ENCODE assay signal across 10 cellular contexts in genomic region chr3:149151843-149152242, GRCh38. TPM values are rescaled to one million over a fixed set of nuclear protein-coding genes. Genes with fewer than 3 reads are reported as not detected.
DNase-seq lines count a peak whose midpoint lies in the region; ATAC-seq and TF ChIP-seq lines count a peak whose summit lies in the region.
"Had no signal": no experiment of that assay in that cellular context is flagged by ENCODE, and none has a peak within 500 bp of the region (broad histone marks: within the 10 kb centered on the region; RNA-seq: fewer than 3 reads in every experiment).

No MANE protein-coding gene starts in this region.

- H3K27ac Mint-ChIP-seq in HFFc6 (peak overlapping the region; percentile 77), memory B cell (peak overlapping the region; percentile 67)
- H3K27ac Mint-ChIP-seq in activated naive CD8-positive, alpha-beta T cell treated with anti-CD3 and anti-CD28 coated beads, Interleukin-2, amount 50 U/mL, for 24 hours, result peak overlapping the region; percentile 46
- H3K27ac Mint-ChIP-seq: activated naive CD4-positive, alpha-beta T cell treated with anti-CD3 and anti-CD28 coated beads, Interleukin-2, amount 50 U/mL, for 24 hours had no signal

- no peak overlapping the region for H3K4me3 Mint-ChIP-seq in HFFc6
- H3K4me3 Mint-ChIP-seq in activated naive CD8-positive, alpha-beta T cell treated with anti-CD3 and anti-CD28 coated beads, Interleukin-2, amount 50 U/mL, for 24 hours, result no peak overlapping the region
- H3K4me3 Mint-ChIP-seq in memory B cell, result no peak overlapping the region
- H3K4me3 Mint-ChIP-seq: activated naive CD4-positive, alpha-beta T cell treated with anti-CD3 and anti-CD28 coated beads, Interleukin-2, amount 50 U/mL, for 24 hours had no signal

- POLR2A ChIA-PET in BJ (lab: Charles Lee), result no interaction called here

- H3K9me3 Mint-ChIP-seq in HFFc6, result no peaks in the 10 kb centered on the region
- H3K9me3 Mint-ChIP-seq in activated naive CD8-positive, alpha-beta T cell treated with anti-CD3 and anti-CD28 coated beads, Interleukin-2, amount 50 U/mL, for 24 hours, result no peaks in the 10 kb centered on the region
- H3K9me3 Mint-ChIP-seq in memory B cell, result no peaks in the 10 kb centered on the region
- H3K9me3 Mint-ChIP-seq: activated naive CD4-positive, alpha-beta T cell treated with anti-CD3 and anti-CD28 coated beads, Interleukin-2, amount 50 U/mL, for 24 hours had no signal

- H3K36me3 ChIP-seq in BJ (ENCODE audit: control insufficient read depth, insufficient read depth, low read length), result no peaks in the 10 kb centered on the region

- H3K36me3 Mint-ChIP-seq in HFFc6 (ENCODE audit: low read depth) (peaks cover 23% of the 10 kb centered on the region), memory B cell (peaks cover 27% of the 10 kb centered on the region)
- peaks cover 17% of the 10 kb centered on the region for H3K36me3 Mint-ChIP-seq in activated naive CD8-positive, alpha-beta T cell treated with anti-CD3 and anti-CD28 coated beads, Interleukin-2, amount 50 U/mL, for 24 hours (ENCODE audit: low read depth)

- DNase-seq in BJ (ENCODE audit: low read depth) (peak; percentile 39), HFFc6 (peak; percentile 58), memory B cell (ENCODE audit: low spot score in 2 of 2) (no peak), NCI-H82 treated with DMSO at 0.1 percent for 48 hours (lab: John Stamatoyannopoulos, UW; ENCODE audit: unreplicated experiment) (no peak), amniotic stem cell (lab: John Stamatoyannopoulos, UW) (no peak)
- DNase-seq in activated naive CD8-positive, alpha-beta T cell treated with anti-CD3 and anti-CD28 coated beads, Interleukin-2, amount 50 U/mL, for 24 hours, result no peak

- H3K27me3 Mint-ChIP-seq in HFFc6 (ENCODE audit: insufficient read depth) (no peaks in the 10 kb centered on the region; the same call in 1 of the 2 replicates), memory B cell (no peaks in the 10 kb centered on the region)
- H3K27me3 Mint-ChIP-seq in activated naive CD8-positive, alpha-beta T cell treated with anti-CD3 and anti-CD28 coated beads, Interleukin-2, amount 50 U/mL, for 24 hours, result no peaks in the 10 kb centered on the region
- H3K27me3 Mint-ChIP-seq: activated naive CD4-positive, alpha-beta T cell treated with anti-CD3 and anti-CD28 coated beads, Interleukin-2, amount 50 U/mL, for 24 hours had no signal

- CTCF ChIA-PET in BJ (lab: Yijun Ruan, JAX), result interaction anchor here (0.6 to 2.9 kb wide), 3 partner anchors 12 to 31 kb away, joined by 3 to 10 read pairs (median 4); no protein-coding TSS in a partner anchor

- ATAC-seq in activated naive CD8-positive, alpha-beta T cell treated with anti-CD3 and anti-CD28 coated beads, Interleukin-2, amount 50 U/mL, for 24 hours, result no peak
- no peak for ATAC-seq in memory B cell (ENCODE audit: low read depth)
- ATAC-seq in HG03159 (IDR thresholded peaks at IDR 0.05; ENCODE audit: unreplicated experiment), result no peak
- ATAC-seq in GM21786 (IDR thresholded peaks at IDR 0.05; ENCODE audit: unreplicated experiment), result no peak
- ATAC-seq: Panc1 had no signal

- TF ChIP-seq CTCF in BJ (IDR thresholded peaks at IDR 0.05; ENCODE audit: insufficient read depth, low read depth, low read length), result no peak
- no peak for TF ChIP-seq CTCF in HFFc6 (IDR thresholded peaks at IDR 0.05)

- H3K27me3 ChIP-seq in BJ (ENCODE audit: control insufficient read depth, insufficient read depth, low read length), result no peaks in the 10 kb centered on the region

- peaks cover 24% of the 10 kb centered on the region for H3K4me1 Mint-ChIP-seq in HFFc6 (ENCODE audit: low read depth)
- H3K4me1 Mint-ChIP-seq in activated naive CD8-positive, alpha-beta T cell treated with anti-CD3 and anti-CD28 coated beads, Interleukin-2, amount 50 U/mL, for 24 hours, result peaks cover 17% of the 10 kb centered on the region
- peaks cover 15% of the 10 kb centered on the region for H3K4me1 Mint-ChIP-seq in memory B cell

- no peak overlapping the region for H3K4me3 ChIP-seq in BJ (ENCODE audit: low read depth, low read length)

RNA-seq across cellular contexts. Expression of gene HPS3, which starts 22.4 kb away (rescaled TPM):
- polyA plus RNA-seq in BJ (2011; rRNA removed), result 14.6 and 20.0 TPM in 2 replicates
- polyA minus RNA-seq in BJ (2011; rRNA and poly(A)+ RNA removed), result 10.4 and 11.7 TPM in 2 replicates
- total RNA-seq in HFFc6 (2021; fragmentation: NEBNext Ultra II Directional; extraction: Animal tissue kit (Norgen Biotek cat#: 25700)), result 10 to 100 TPM; 15.6 to 24.8 (median 20.7) TPM

Comparison
In these comparisons a context has a peak if more than half of its experiments do, and no peak if none do; other contexts are left out.
1. DNase-seq: peak in BJ (single experiment) and HFFc6 (single experiment); none in activated naive CD8-positive, alpha-beta T cell treated with anti-CD3 and anti-CD28 coated beads, Interleukin-2, amount 50 U/mL, for 24 hours (single experiment), memory B cell (0 of 2), NCI-H82 treated with DMSO at 0.1 percent for 48 hours (single experiment) and amniotic stem cell (single experiment).
2. Peak in every context shown above with its lines, with median percentiles within 50 percentile points of each other: H3K27ac Mint-ChIP-seq.